In the genomic region with DNA sequence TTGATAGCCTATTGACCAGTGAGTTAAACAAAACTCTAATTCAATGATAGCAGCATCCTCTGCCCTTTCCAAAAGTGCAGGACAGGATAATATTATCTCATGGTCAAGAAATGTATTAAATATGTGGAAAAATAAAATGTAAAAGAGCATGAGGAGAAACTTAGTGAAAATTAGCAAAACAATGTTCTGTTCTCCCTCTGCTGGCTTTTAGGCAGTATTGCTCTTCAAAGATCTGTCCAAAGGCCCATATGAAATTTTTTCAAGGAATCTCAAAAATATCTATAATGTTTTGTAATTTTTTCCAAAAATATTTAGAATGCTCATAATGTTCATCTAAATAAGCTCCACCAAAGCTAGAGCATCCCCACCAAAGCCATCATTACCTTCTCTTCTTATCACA, we compare ENCODE assay signal across 1 cellular context.
TF ChIP-seq lines count a peak whose summit lies in the region.

No MANE protein-coding gene starts in this region.

TF ChIP-seq in liver, 16 proteins besides CTCF, POLR2A, EP300 and RAD21 (continued from another document):
- TF ChIP-seq HNF4G (IDR thresholded peaks at IDR 0.05) = no peak
- TF ChIP-seq YY1 (IDR thresholded peaks at IDR 0.05) = no peak
- TF ChIP-seq, protein P1, sequence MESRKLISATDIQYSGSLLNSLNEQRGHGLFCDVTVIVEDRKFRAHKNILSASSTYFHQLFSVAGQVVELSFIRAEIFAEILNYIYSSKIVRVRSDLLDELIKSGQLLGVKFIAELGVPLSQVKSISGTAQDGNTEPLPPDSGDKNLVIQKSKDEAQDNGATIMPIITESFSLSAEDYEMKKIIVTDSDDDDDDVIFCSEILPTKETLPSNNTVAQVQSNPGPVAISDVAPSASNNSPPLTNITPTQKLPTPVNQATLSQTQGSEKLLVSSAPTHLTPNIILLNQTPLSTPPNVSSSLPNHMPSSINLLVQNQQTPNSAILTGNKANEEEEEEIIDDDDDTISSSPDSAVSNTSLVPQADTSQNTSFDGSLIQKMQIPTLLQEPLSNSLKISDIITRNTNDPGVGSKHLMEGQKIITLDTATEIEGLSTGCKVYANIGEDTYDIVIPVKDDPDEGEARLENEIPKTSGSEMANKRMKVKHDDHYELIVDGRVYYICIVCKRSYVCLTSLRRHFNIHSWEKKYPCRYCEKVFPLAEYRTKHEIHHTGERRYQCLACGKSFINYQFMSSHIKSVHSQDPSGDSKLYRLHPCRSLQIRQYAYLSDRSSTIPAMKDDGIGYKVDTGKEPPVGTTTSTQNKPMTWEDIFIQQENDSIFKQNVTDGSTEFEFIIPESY (IDR thresholded peaks at IDR 0.05) = no peak
- TF ChIP-seq GABPA (IDR thresholded peaks at IDR 0.05 in 1 of 2, conservative IDR thresholded peaks at IDR 0.05 in 1 of 2) = no peak
- TF ChIP-seq EGR1 (IDR thresholded peaks at IDR 0.05; ENCODE audit: low read depth in 2 of 2) = no peak
- TF ChIP-seq, protein P2, sequence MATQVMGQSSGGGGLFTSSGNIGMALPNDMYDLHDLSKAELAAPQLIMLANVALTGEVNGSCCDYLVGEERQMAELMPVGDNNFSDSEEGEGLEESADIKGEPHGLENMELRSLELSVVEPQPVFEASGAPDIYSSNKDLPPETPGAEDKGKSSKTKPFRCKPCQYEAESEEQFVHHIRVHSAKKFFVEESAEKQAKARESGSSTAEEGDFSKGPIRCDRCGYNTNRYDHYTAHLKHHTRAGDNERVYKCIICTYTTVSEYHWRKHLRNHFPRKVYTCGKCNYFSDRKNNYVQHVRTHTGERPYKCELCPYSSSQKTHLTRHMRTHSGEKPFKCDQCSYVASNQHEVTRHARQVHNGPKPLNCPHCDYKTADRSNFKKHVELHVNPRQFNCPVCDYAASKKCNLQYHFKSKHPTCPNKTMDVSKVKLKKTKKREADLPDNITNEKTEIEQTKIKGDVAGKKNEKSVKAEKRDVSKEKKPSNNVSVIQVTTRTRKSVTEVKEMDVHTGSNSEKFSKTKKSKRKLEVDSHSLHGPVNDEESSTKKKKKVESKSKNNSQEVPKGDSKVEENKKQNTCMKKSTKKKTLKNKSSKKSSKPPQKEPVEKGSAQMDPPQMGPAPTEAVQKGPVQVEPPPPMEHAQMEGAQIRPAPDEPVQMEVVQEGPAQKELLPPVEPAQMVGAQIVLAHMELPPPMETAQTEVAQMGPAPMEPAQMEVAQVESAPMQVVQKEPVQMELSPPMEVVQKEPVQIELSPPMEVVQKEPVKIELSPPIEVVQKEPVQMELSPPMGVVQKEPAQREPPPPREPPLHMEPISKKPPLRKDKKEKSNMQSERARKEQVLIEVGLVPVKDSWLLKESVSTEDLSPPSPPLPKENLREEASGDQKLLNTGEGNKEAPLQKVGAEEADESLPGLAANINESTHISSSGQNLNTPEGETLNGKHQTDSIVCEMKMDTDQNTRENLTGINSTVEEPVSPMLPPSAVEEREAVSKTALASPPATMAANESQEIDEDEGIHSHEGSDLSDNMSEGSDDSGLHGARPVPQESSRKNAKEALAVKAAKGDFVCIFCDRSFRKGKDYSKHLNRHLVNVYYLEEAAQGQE (IDR thresholded peaks at IDR 0.05) = no peak
